13 cellular contexts compared by ENCODE assay signal in the genomic region with DNA sequence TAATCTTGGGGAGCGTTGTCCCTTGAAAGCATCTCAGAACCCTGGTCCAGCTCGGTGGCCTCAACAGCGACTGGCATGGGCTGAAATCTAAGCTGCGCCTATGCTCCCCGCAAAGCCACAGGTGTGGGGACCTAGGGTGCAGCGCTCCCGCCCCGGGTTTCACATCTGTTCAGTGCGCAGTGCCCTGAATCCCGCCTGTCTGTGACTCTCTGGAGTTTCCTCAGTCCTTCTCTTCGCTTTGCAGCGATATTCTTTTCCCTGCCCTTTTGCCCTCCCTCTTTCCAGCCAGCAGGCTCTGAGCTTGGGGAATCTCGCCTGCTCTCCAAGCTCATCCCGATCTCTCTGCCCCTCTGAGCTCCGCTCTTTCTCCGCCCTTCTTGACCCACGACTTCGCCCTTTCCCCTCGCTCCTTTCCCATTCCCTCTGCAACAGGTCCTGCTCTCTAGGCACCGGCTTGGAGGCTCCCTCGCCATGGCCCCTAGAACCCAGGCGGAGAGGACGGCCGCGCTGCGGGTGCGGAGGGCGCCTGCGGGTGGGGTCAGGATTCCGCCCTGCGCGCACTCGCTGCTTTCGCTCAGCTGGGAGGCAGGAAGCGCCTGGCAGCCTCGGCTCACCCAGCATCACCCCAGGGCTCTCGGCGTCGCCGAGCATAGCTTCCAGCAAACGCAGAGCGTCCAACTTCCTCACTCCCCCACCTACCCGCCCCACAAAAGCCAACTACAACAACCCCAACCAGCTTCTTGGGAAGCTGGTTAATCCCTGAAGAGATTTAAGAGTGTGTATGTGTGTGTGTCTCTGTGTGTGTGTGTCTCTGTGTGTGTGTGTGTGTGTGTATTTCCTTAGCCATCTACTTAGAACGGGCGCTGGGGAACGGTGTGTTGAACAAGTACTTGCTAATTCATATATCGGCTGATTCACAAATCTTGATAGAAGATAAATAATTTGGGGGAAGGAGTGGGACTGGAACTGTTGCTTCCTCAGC. TPM values are rescaled to one million over a fixed set of nuclear protein-coding genes. Genes with fewer than 3 reads are reported as not detected.
A peak's percentile ranks its signal among the peaks of the same experiment; 100 is the strongest.
DNase-seq lines count a peak whose midpoint lies in the region; ATAC-seq and TF ChIP-seq lines count a peak whose summit lies in the region.
"Had no signal": no experiment of that assay in that cellular context is flagged by ENCODE, and none has a peak within 500 bp of the region (broad histone marks: within the 10 kb centered on the region; RNA-seq: fewer than 3 reads in every experiment).

No MANE protein-coding gene starts in this region.

- TF ChIP-seq CTCF in epithelial cell of esophagus (IDR thresholded peaks at IDR 0.05; ENCODE audit: insufficient read depth, low read depth, low read length, missing control alignments) (no peak), progenitor cell of endocrine pancreas (IDR thresholded peaks at IDR 0.05; ENCODE audit: unreplicated experiment) (no peak), thyroid gland (IDR thresholded peaks at IDR 0.05) (no peak)

- POLR2A ChIA-PET in activated CD4-positive, alpha-beta memory T cell treated with anti-CD3 and anti-CD28 coated beads for 36 hours (lab: Charles Lee), result no interaction called here

- no peaks in the 10 kb centered on the region for H3K36me3 Mint-ChIP-seq in progenitor cell of endocrine pancreas (ENCODE audit: insufficient read depth)
- no peaks in the 10 kb centered on the region for H3K36me3 Mint-ChIP-seq in activated CD4-positive, alpha-beta memory T cell treated with anti-CD3 and anti-CD28 coated beads for 36 hours
- H3K36me3 Mint-ChIP-seq: activated naive CD4-positive, alpha-beta T cell treated with anti-CD3 and anti-CD28 coated beads, Interleukin-2, amount 50 U/mL, for 72 hours had no signal

- no peak overlapping the region for H3K27ac ChIP-seq in thyroid gland

- CTCF ChIA-PET in activated CD4-positive, alpha-beta memory T cell treated with anti-CD3 and anti-CD28 coated beads for 36 hours (lab: Charles Lee), result interaction anchor here (1.1 to 1.3 kb wide), 2 partner anchors 20 to 137 kb away, joined by 3 to 6 read pairs; no protein-coding TSS in a partner anchor

- H3K4me3 ChIP-seq in epithelial cell of esophagus (ENCODE audit: low read length) (no peak overlapping the region), thyroid gland (replicated peaks in 1 of 3) (no peak overlapping the region)
- H3K4me3 ChIP-seq: GM12878 had no signal

- H3K27me3 Mint-ChIP-seq in progenitor cell of endocrine pancreas, result peaks cover 97% of the 10 kb centered on the region
- H3K27me3 Mint-ChIP-seq in activated CD4-positive, alpha-beta memory T cell treated with anti-CD3 and anti-CD28 coated beads for 36 hours, result peaks cover 57% of the 10 kb centered on the region

- DNase-seq in NCI-H82 (lab: John Stamatoyannopoulos, UW) (peak; percentile 33), NCI-H82 treated with DMSO at 0.1 percent for 48 hours (lab: John Stamatoyannopoulos, UW; ENCODE audit: unreplicated experiment) (no peak), NCI-H146 (lab: John Stamatoyannopoulos, UW) (peak; percentile 76), epithelial cell of esophagus (ENCODE audit: low read depth) (peak; percentile 13), progenitor cell of endocrine pancreas (ENCODE audit: low spot score, unreplicated experiment) (no peak), thyroid gland (no peak)
- no peak for DNase-seq in activated CD4-positive, alpha-beta memory T cell treated with anti-CD3 and anti-CD28 coated beads for 36 hours
- DNase-seq: midbrain, NCI-H2081 had no signal

- H3K36me3 ChIP-seq in thyroid gland, result no peaks in the 10 kb centered on the region

- H3K4me1 ChIP-seq in thyroid gland, result peaks cover 0 to 14% of the 10 kb centered on the region in 2 donors

- 2 to 5% methylated on average over 44 to 47 of the region's 47 CpGs for WGBS in thyroid gland, 2 donors

- no peak for TF ChIP-seq POLR2A in thyroid gland (IDR thresholded peaks at IDR 0.05)

- peaks cover 18% of the 10 kb centered on the region for H3K27me3 ChIP-seq in thyroid gland

- H3K4me1 Mint-ChIP-seq in progenitor cell of endocrine pancreas (ENCODE audit: low read depth), result peaks cover 12% of the 10 kb centered on the region
- H3K4me1 Mint-ChIP-seq in activated CD4-positive, alpha-beta memory T cell treated with anti-CD3 and anti-CD28 coated beads for 36 hours (ENCODE audit: low read depth), result peaks cover 12% of the 10 kb centered on the region

- H3K9me3 ChIP-seq in thyroid gland, result no peaks in the 10 kb centered on the region

- intact Hi-C loops in activated CD4-positive, alpha-beta memory T cell treated with anti-CD3 and anti-CD28 coated beads for 36 hours (cut with micrococcal nuclease), result loop anchor here (5.0 kb wide), 1 partner anchor 134 kb away; no protein-coding TSS in a partner anchor
- intact Hi-C loops in thyroid gland (cut with DNase I), result no loop called here

- no peaks in the 10 kb centered on the region for H3K9me3 Mint-ChIP-seq in progenitor cell of endocrine pancreas (ENCODE audit: low read depth)
- H3K9me3 Mint-ChIP-seq in activated CD4-positive, alpha-beta memory T cell treated with anti-CD3 and anti-CD28 coated beads for 36 hours, result no peaks in the 10 kb centered on the region
- H3K9me3 Mint-ChIP-seq: activated naive CD4-positive, alpha-beta T cell treated with anti-CD3 and anti-CD28 coated beads, Interleukin-2, amount 50 U/mL, for 72 hours had no signal

- ATAC-seq in HG02885 (IDR thresholded peaks at IDR 0.05; ENCODE audit: poor library complexity, unreplicated experiment), result no peak
- ATAC-seq: GM12878 had no signal

- peak overlapping the region; percentile 27 for H3K4me3 Mint-ChIP-seq in progenitor cell of endocrine pancreas (ENCODE audit: low read depth)
- H3K4me3 Mint-ChIP-seq in activated CD4-positive, alpha-beta memory T cell treated with anti-CD3 and anti-CD28 coated beads for 36 hours, result no peak overlapping the region

- H3K27ac Mint-ChIP-seq in progenitor cell of endocrine pancreas, result no peak overlapping the region
- no peak overlapping the region for H3K27ac Mint-ChIP-seq in activated CD4-positive, alpha-beta memory T cell treated with anti-CD3 and anti-CD28 coated beads for 36 hours
- H3K27ac Mint-ChIP-seq: activated naive CD4-positive, alpha-beta T cell treated with anti-CD3 and anti-CD28 coated beads, Interleukin-2, amount 50 U/mL, for 72 hours had no signal

RNA-seq across cellular contexts. Expression of gene GRP, which starts 1.1 kb away (rescaled TPM):
- total RNA-seq in progenitor cell of endocrine pancreas (not detected in 2 replicates), thyroid gland (1 to 10 TPM in 2 of 4 donors, under 1 TPM in 1, not detected in 1; 0.67 to 8.6 (median 2.9) TPM)
- not detected for total RNA-seq in activated CD4-positive, alpha-beta memory T cell treated with anti-CD3 and anti-CD28 coated beads for 36 hours
- total RNA-seq: activated naive CD4-positive, alpha-beta T cell treated with anti-CD3 and anti-CD28 coated beads, Interleukin-2, amount 50 U/mL, for 72 hours; epithelial cell of proximal tubule; GM12878 had no signal

RNA-seq across cellular contexts. Expression of gene RAX, which starts 52.2 kb away (rescaled TPM):
- not detected in 2 replicates for total RNA-seq in progenitor cell of endocrine pancreas
- total RNA-seq in activated CD4-positive, alpha-beta memory T cell treated with anti-CD3 and anti-CD28 coated beads for 36 hours, result under 1 TPM in 1 of 2 experiments, not detected in 1; 0.17 TPM
- total RNA-seq in thyroid gland, result not detected
- total RNA-seq: epithelial cell of proximal tubule, GM12878 had no signal

Comparison
In these comparisons a context has a peak if more than half of its experiments do, and no peak if none do; other contexts are left out.
1. DNase-seq: peak in NCI-H82 (single experiment), NCI-H146 (single experiment) and epithelial cell of esophagus (single experiment); none in NCI-H82 treated with DMSO at 0.1 percent for 48 hours (single experiment), progenitor cell of endocrine pancreas (single experiment), activated CD4-positive, alpha-beta memory T cell treated with anti-CD3 and anti-CD28 coated beads for 36 hours (single experiment) and thyroid gland (0 of 2).